Comparison of ENCODE assay signal across 8 cellular contexts in genomic region chr10:127117125-127117524, GRCh38.
A peak's percentile ranks its signal among the peaks of the same experiment; 100 is the strongest.
DNase-seq lines count a peak whose midpoint lies in the region; ATAC-seq, FAIRE-seq and TF ChIP-seq lines count a peak whose summit lies in the region.

No MANE protein-coding gene starts in this region.

- H3K27me3 Mint-ChIP-seq in endothelial cell (ENCODE audit: unreplicated experiment) = no peaks in the 10 kb centered on the region

- POLR2A ChIA-PET in GM10248 (lab: Yijun Ruan, JAX) = no interaction called here

- H3K4me3 ChIP-seq in NB4 (ENCODE audit: low read depth, low read length) = no peak overlapping the region

- no peak overlapping the region for H3K4me3 Mint-ChIP-seq in endothelial cell (ENCODE audit: unreplicated experiment)

- H3K9me3 Mint-ChIP-seq in endothelial cell (ENCODE audit: unreplicated experiment) = no peaks in the 10 kb centered on the region

- peaks cover 17% of the 10 kb centered on the region for H3K4me1 Mint-ChIP-seq in endothelial cell (ENCODE audit: unreplicated experiment)

- no peak overlapping the region for H3K27ac Mint-ChIP-seq in endothelial cell (ENCODE audit: unreplicated experiment)

- TF ChIP-seq POLR2A in NB4 (IDR thresholded peaks at IDR 0.05; ENCODE audit: extremely low read depth, insufficient read length) (no peak), GM12892 (IDR thresholded peaks at IDR 0.05; ENCODE audit: low read depth, low read length) (no peak)

- ATAC-seq in HG03457 (IDR thresholded peaks at IDR 0.05; ENCODE audit: unreplicated experiment) = no peak

- peaks cover 16% of the 10 kb centered on the region for H3K36me3 Mint-ChIP-seq in endothelial cell (ENCODE audit: low read depth, unreplicated experiment)

- peak; percentile 21 for DNase-seq in GM04504 (ENCODE audit: low read depth)
- DNase-seq in NB4 (ENCODE audit: low read depth) = peak; percentile 57
- DNase-seq in endothelial cell (ENCODE audit: low spot score) = peak; percentile 80
- DNase-seq in non-pigmented ciliary epithelial cell (ENCODE audit: low read depth) = peak; percentile 15
- no peak for DNase-seq in GM10248 (ENCODE audit: extremely low spot score)
- no peak for DNase-seq in GM12892 (ENCODE audit: insufficient read length)
- DNase-seq in effector CD4-positive, alpha-beta T cell = no peak

- no peak for FAIRE-seq in GM12892 (lab: Jason Lieb, UNC)

- CTCF ChIA-PET in GM10248 (lab: Yijun Ruan, JAX) = no interaction called here

- TF ChIP-seq CTCF in NB4 (IDR thresholded peaks at IDR 0.05; ENCODE audit: low read depth, low read length) (no peak), endothelial cell (IDR thresholded peaks at IDR 0.05; ENCODE audit: unreplicated experiment) (no peak), GM10248 (IDR thresholded peaks at IDR 0.05; ENCODE audit: control extremely low read depth, extremely low read depth, low read depth, missing control alignments) (no peak)

Comparison
In these comparisons a context has a peak if more than half of its experiments do, and no peak if none do; other contexts are left out.
1. DNase-seq: peak in GM04504 (single experiment), NB4 (single experiment), endothelial cell (single experiment) and non-pigmented ciliary epithelial cell (single experiment); none in GM10248 (single experiment), GM12892 (single experiment) and effector CD4-positive, alpha-beta T cell (single experiment).